26 cellular contexts compared by ENCODE assay signal in the genomic region with DNA sequence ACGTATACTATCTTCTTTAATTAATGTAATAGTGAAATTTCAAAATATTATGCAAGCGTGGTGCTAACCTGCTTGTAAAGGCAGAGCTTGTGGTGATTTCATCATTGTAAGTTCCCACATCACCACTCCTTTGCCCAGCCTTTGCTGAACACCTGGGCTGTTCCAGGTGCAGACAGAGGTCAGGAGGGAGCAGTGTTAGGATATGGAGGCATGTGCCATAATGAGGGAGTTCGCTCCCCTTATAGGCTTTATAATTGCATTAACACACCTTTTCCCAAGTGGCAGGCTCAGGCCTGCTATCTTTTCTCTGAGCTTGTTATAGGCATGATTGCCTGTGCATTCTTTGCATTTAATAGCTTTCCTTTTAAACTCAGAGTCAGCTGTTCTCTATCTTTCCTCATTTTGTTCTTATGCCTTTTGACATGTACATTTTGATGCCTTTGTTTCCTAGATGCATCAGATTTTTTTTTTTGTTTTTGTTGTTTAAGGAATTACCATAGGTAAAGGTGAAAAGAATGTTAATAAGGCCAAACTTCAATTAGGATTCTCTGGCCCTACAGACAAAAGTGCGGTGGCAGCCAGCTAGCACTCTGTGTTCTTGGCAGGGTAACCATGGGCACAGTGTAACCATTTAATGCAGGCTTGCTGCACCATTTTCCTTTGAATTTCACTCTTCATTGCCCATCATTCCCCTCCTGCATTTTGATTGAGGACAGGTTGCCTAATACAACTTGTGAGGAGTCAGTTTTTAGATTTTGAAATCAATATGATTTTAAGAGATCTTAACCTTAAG. TPM values are rescaled to one million over a fixed set of nuclear protein-coding genes. Genes with fewer than 3 reads are reported as not detected.
DNase-seq lines count a peak whose midpoint lies in the region; ATAC-seq, FAIRE-seq and TF ChIP-seq lines count a peak whose summit lies in the region.
"Had no signal": no experiment of that assay in that cellular context is flagged by ENCODE, and none has a peak within 500 bp of the region (broad histone marks: within the 10 kb centered on the region; RNA-seq: fewer than 3 reads in every experiment).

No MANE protein-coding gene starts in this region.

- H3K4me3 ChIP-seq in right atrium auricular region (no peak overlapping the region), mammary epithelial cell (replicated peaks in 1 of 3; ENCODE audit: insufficient read depth in 1 of 3, low read depth in 2 of 3, low read length in 3 of 3) (no peak overlapping the region), keratinocyte (ENCODE audit: control insufficient read depth in 2 of 3, extremely low read depth in 1 of 3, insufficient read depth in 2 of 3, low read depth in 1 of 3, low read length in 3 of 3) (no peak overlapping the region), psoas muscle (no peak overlapping the region)
- H3K4me3 ChIP-seq: BLaER1 treated with 17β-estradiol and CSF1 and Interleukin-3, amounts not matched to agents 10 nM and 100 nM; ovary had no signal

- H3K27ac ChIP-seq in right atrium auricular region (no peak overlapping the region), mammary epithelial cell (ENCODE audit: insufficient read depth, low read depth, low read length) (no peak overlapping the region), keratinocyte (ENCODE audit: control insufficient read depth, insufficient read depth, low read length) (peak overlapping the region; percentile 53), psoas muscle (no peak overlapping the region)
- H3K27ac ChIP-seq: ovary had no signal

- H3K9me3 ChIP-seq in right atrium auricular region: no peaks in the 10 kb centered on the region
- no peaks in the 10 kb centered on the region for H3K9me3 ChIP-seq in mammary epithelial cell (replicated peaks; ENCODE audit: insufficient read depth, low read length)
- H3K9me3 ChIP-seq in keratinocyte (ENCODE audit: control insufficient read depth, low read depth, low read length): no peaks in the 10 kb centered on the region
- H3K9me3 ChIP-seq in psoas muscle: no peaks in the 10 kb centered on the region
- H3K9me3 ChIP-seq: BLaER1 treated with 17β-estradiol and CSF1 and Interleukin-3, amounts not matched to agents 10 nM and 100 nM; ovary had no signal

- CTCF ChIA-PET in mammary epithelial cell (lab: Charles Lee; ENCODE audit: low non-redundant PET): no interaction called here

- 21% methylated on average over 4 of the region's 4 CpGs for WGBS in mammary epithelial cell (ENCODE audit: low coverage, missing lambda C conversion rate)
- WGBS in psoas muscle, 3 donors: 71 to 83% (median 81%) methylated on average over 4 of the region's 4 CpGs

- TF ChIP-seq CTCF in right atrium auricular region (IDR thresholded peaks at IDR 0.05) (no peak), mammary epithelial cell (conservative IDR thresholded peaks at IDR 0.05 in 1 of 2, IDR thresholded peaks at IDR 0.05 in 1 of 2; ENCODE audit: extremely low read depth in 1 of 2, insufficient read depth in 1 of 2, low read depth in 1 of 2, low read length in 2 of 2) (no peak), keratinocyte (optimal IDR thresholded peaks at IDR 0.05 in 1 of 3, IDR thresholded peaks at IDR 0.05 in 1 of 3, conservative IDR thresholded peaks at IDR 0.05 in 1 of 3; ENCODE audit: extremely low read depth in 1 of 3, insufficient read depth in 2 of 3, low read length in 3 of 3) (peak in 1 of 3 experiments; percentile 12), psoas muscle (IDR thresholded peaks at IDR 0.05) (no peak)

- no peak overlapping the region for H3K9ac ChIP-seq in mammary epithelial cell (ENCODE audit: insufficient read depth, low read length)
- peak overlapping the region; percentile 2 for H3K9ac ChIP-seq in keratinocyte (ENCODE audit: control insufficient read depth, extremely low read depth, insufficient read depth, low read length)

- peaks cover 5% of the 10 kb centered on the region for H3K36me3 ChIP-seq in right atrium auricular region
- no peaks in the 10 kb centered on the region for H3K36me3 ChIP-seq in mammary epithelial cell (ENCODE audit: insufficient read depth, low read length)
- peaks cover 0 to 1% of the 10 kb centered on the region in 2 experiments for H3K36me3 ChIP-seq in keratinocyte (ENCODE audit: control insufficient read depth in 2 of 2, extremely low read depth in 1 of 2, insufficient read depth in 2 of 2, low read length in 2 of 2)
- peaks cover 0 to 53% of the 10 kb centered on the region in 2 donors for H3K36me3 ChIP-seq in psoas muscle (ENCODE audit: insufficient read depth in 1 of 2, low read depth in 1 of 2)
- H3K36me3 ChIP-seq: ovary had no signal

- H3K9me1 ChIP-seq in keratinocyte (ENCODE audit: control insufficient read depth, extremely low read depth, insufficient read depth, low read length): no peaks in the 10 kb centered on the region

- DNase-seq in Right ventricle myocardium inferior (ENCODE audit: missing footprints) (no peak), right atrium auricular region (ENCODE audit: low spot score) (no peak), mammary epithelial cell (peak; percentile 78), keratinocyte (ENCODE audit: low read depth, low spot score) (peak; percentile 64), psoas muscle (no peak), iPS-NIHi7 (ENCODE audit: extremely low spot score) (no peak), NCI-H524 (lab: John Stamatoyannopoulos, UW) (no peak)
- DNase-seq: ACHN; activated CD4-positive, alpha-beta T cell treated with anti-CD3 and anti-CD28 coated beads for 1 hour; activated CD8-positive, alpha-beta memory T cell treated with anti-CD3 and anti-CD28 coated beads for 24 hours; activated naive CD4-positive, alpha-beta T cell treated with anti-CD3 and anti-CD28 coated beads, Interleukin-2, amount 10 ng/mL, durations not matched to agents 7 days and 5 days; activated T-cell treated with anti-CD3 and anti-CD28 coated beads, Interleukin-2, amount 50 U/mL, for 24 hours; Calu3; cerebellar nuclear complex; effector CD8-positive, alpha-beta T cell; natural killer cell; NCI-H1092; NCI-H2081; NCI-H526 treated with DMSO at 0.1 percent for 48 hours; ovary; stimulated activated naive CD8-positive, alpha-beta T cell treated with anti-CD3 and anti-CD28 coated beads, Interleukin-15, amount 100 ng/mL, for 72 hours; T1000 had no signal

- H2AFZ ChIP-seq in mammary epithelial cell (ENCODE audit: low read depth, low read length) (no peak overlapping the region), keratinocyte (ENCODE audit: control insufficient read depth, low read length) (no peak overlapping the region)

- H3K27me3 ChIP-seq in right atrium auricular region (no peaks in the 10 kb centered on the region), mammary epithelial cell (ENCODE audit: insufficient read depth, low read length) (no peaks in the 10 kb centered on the region), keratinocyte (ENCODE audit: control insufficient read depth, extremely low read depth, insufficient read depth, low read length) (no peaks in the 10 kb centered on the region), psoas muscle (ENCODE audit: insufficient read depth in 3 of 3, low read length in 2 of 3) (no peaks in the 10 kb centered on the region)
- H3K27me3 ChIP-seq: BLaER1 treated with 17β-estradiol and CSF1 and Interleukin-3, amounts not matched to agents 10 nM and 100 nM; ovary had no signal

- ATAC-seq in Right ventricle myocardium inferior (peak; percentile 60), psoas muscle (no peak), GM21825 (IDR thresholded peaks at IDR 0.05; ENCODE audit: unreplicated experiment) (no peak)
- ATAC-seq: natural killer cell; sciatic nerve; stimulated activated naive CD8-positive, alpha-beta T cell treated with anti-CD3 and anti-CD28 coated beads, Interleukin-15, amount 100 ng/mL, for 72 hours had no signal

- no peaks in the 10 kb centered on the region for H4K20me1 ChIP-seq in mammary epithelial cell (ENCODE audit: insufficient read depth, low read length)
- no peaks in the 10 kb centered on the region for H4K20me1 ChIP-seq in keratinocyte (ENCODE audit: control insufficient read depth, extremely low read depth, insufficient read depth, low read length)

- in situ Hi-C loops in mammary epithelial cell (cut with MboI; ENCODE audit: low sequenced_read_pairs in 2 of 2): no loop called here

- H3K4me2 ChIP-seq in mammary epithelial cell (ENCODE audit: insufficient read depth, low read depth, low read length) (peak overlapping the region; percentile 1), keratinocyte (ENCODE audit: control insufficient read depth, extremely low read depth, insufficient read depth, low read depth, low read length) (peak overlapping the region; percentile 52)

- H3K4me1 ChIP-seq in right atrium auricular region (peaks cover 0 to 7% of the 10 kb centered on the region in 2 donors), mammary epithelial cell (ENCODE audit: insufficient read depth, low read length) (peaks cover 14% of the 10 kb centered on the region), keratinocyte (ENCODE audit: control insufficient read depth, extremely low read depth, insufficient read depth, low read length) (peaks cover 40% of the 10 kb centered on the region), psoas muscle (no peaks in the 10 kb centered on the region)

- peak; percentile 83 for FAIRE-seq in keratinocyte (lab: Jason Lieb, UNC)
- FAIRE-seq: GM12892 had no signal

- H3K79me2 ChIP-seq in mammary epithelial cell (ENCODE audit: insufficient read depth, low read length) (no peaks in the 10 kb centered on the region), keratinocyte (ENCODE audit: control insufficient read depth, insufficient read depth, low read length) (no peaks in the 10 kb centered on the region)

- dilution Hi-C loops in mammary epithelial cell (cut with HindIII; ENCODE audit: low sequenced_read_pairs): no loop called here
- dilution Hi-C loops in keratinocyte (cut with MboI; ENCODE audit: extremely low pct_ligation_motif_present, low sequenced_read_pairs): no loop called here

- BruUV-seq in mammary epithelial cell (replicated peaks; lab: Mats Ljungman, UMichigan): no TSS peak

- intact Hi-C loops in Right ventricle myocardium inferior (cut with DNase I) (no loop called here), mammary epithelial cell (cut with micrococcal nuclease) (loop anchor here (1.0 kb wide), 1 partner anchor 13 kb away; a partner anchor contains a TSS), psoas muscle (cut with DNase I) (no loop called here)

RNA-seq across cellular contexts. Expression of a gene that starts 12.6 kb away (rescaled TPM):
- total RNA-seq in Right ventricle myocardium inferior (6.1 TPM), right atrium auricular region (1 to 10 TPM; 3.4 to 4.8 TPM), mammary epithelial cell (1 to 10 TPM; 3.3 to 4.3 TPM), psoas muscle (1 to 10 TPM; 2.9 to 6.7 (median 5.5) TPM)
- polyA plus RNA-seq in mammary epithelial cell (2.0 TPM), keratinocyte (4.9 to 9.0 TPM (median 7.3 TPM) in 3 replicates), psoas muscle (1 to 10 TPM; 2.2 to 4.3 (median 2.7) TPM)
- polyA minus RNA-seq in mammary epithelial cell (not detected), keratinocyte (2.2 to 4.3 TPM (median 4.1 TPM) in 3 replicates)
- 8.6 TPM for polyA plus RNA-seq in keratinocyte (2011; ENCODE audit: low read depth)
- polyA plus RNA-seq in keratinocyte (2011; cell fraction: cytosol; rRNA removed): 7.7 and 10.4 TPM in 2 replicates
- polyA plus RNA-seq in keratinocyte (2011; cell fraction: nucleus; rRNA removed): 9.9 and 12.0 TPM in 2 replicates
- polyA plus RNA-seq in keratinocyte (2012; ENCODE audit: low replicate concordance): 3.7 and 7.8 TPM in 2 replicates
- 2.7 TPM for polyA minus RNA-seq in keratinocyte (2011; cell fraction: cytosol; rRNA and poly(A)+ RNA removed)
- 1.7 and 2.0 TPM in 2 replicates for polyA minus RNA-seq in keratinocyte (2011; cell fraction: nucleus; rRNA and poly(A)+ RNA removed)

RNA-seq across cellular contexts. Expression of a gene that starts 36.9 kb away (rescaled TPM):
- total RNA-seq in Right ventricle myocardium inferior (65.3 TPM), right atrium auricular region (10 to 100 TPM; 44.7 to 55.5 TPM), mammary epithelial cell (100 to 1,000 TPM in 1 of 2 donors, 10 to 100 TPM in 1; 96.2 to 137 TPM), psoas muscle (10 to 100 TPM; 55.9 to 58.7 (median 56.8) TPM)
- polyA plus RNA-seq in mammary epithelial cell (136 TPM), keratinocyte (131 to 199 TPM (median 154 TPM) in 3 replicates), psoas muscle (10 to 100 TPM; 31.8 to 60.3 (median 49.5) TPM)
- polyA minus RNA-seq in mammary epithelial cell (204 TPM), keratinocyte (113 to 233 TPM (median 124 TPM) in 3 replicates)
- polyA plus RNA-seq in keratinocyte (2011; ENCODE audit: low read depth): 41.1 TPM
- 78.6 and 122 TPM in 2 replicates for polyA plus RNA-seq in keratinocyte (2011; cell fraction: cytosol; rRNA removed)
- polyA plus RNA-seq in keratinocyte (2011; cell fraction: nucleus; rRNA removed): 175 and 215 TPM in 2 replicates
- polyA plus RNA-seq in keratinocyte (2012; ENCODE audit: low replicate concordance): 33.2 and 120 TPM in 2 replicates
- 75.4 TPM for polyA minus RNA-seq in keratinocyte (2011; cell fraction: cytosol; rRNA and poly(A)+ RNA removed)
- 91.8 and 175 TPM in 2 replicates for polyA minus RNA-seq in keratinocyte (2011; cell fraction: nucleus; rRNA and poly(A)+ RNA removed)

Comparison
In these comparisons a context has a peak if more than half of its experiments do, and no peak if none do; other contexts are left out.
1. DNase-seq: peak in mammary epithelial cell (single experiment) and keratinocyte (single experiment); none in Right ventricle myocardium inferior (single experiment), right atrium auricular region (single experiment), psoas muscle (0 of 2), iPS-NIHi7 (single experiment) and NCI-H524 (0 of 2).